Comparison of ENCODE assay signal across 1 cellular context in the genomic region with DNA sequence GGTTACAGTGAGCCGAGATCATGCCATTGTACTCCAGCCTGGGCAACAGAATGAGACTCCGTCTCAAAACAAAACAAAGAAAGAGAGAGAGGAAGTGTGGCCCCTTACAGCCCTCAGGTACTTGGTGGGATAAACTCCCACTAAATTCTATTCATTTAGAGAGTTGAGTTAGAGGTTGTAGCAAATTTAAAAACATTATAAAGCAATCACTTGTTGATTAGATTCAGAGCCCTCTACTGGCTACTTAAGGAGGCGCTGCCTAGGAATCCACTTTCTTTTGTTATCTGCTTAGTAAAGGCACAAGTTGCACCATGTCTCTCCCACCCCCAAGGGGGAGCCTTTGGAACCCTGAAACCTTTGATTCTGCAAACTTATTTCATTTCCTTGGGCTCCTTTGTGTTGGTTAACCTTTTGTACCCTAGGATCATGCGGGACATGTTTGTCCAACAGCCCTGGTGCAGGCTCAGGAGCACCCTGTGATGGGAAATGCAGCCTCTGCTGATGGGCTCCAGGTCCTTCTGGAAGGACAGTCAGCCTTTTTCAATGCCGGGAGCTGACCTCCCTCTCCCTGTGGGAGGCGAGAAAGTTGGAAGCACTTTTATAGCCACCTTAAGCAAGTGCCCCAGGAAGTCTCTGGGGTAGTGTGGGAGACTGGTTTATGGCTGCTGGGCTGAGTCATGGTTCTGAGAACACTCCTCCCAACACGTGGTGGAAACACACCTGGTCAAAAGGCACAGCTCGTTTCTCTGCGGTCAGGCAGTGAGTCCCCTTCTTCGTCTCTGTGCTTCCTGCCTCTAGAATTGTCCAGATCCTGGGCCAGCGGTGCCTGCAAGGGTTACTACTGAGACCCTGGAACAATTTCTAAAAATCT.
TF ChIP-seq lines count a peak whose summit lies in the region.

No MANE protein-coding gene starts in this region.

TF ChIP-seq in HepG2, 621 proteins besides CTCF, POLR2A, EP300 and RAD21 (continued from another document and continues in another):
- TF ChIP-seq, protein P1, sequence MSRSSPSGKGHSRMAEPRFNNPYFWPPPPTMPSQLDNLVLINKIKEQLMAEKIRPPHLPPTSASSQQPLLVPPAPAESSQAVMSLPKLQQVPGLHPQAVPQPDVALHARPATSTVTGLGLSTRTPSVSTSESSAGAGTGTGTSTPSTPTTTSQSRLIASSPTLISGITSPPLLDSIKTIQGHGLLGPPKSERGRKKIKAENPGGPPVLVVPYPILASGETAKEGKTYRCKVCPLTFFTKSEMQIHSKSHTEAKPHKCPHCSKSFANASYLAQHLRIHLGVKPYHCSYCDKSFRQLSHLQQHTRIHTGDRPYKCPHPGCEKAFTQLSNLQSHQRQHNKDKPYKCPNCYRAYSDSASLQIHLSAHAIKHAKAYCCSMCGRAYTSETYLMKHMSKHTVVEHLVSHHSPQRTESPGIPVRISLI (CRISPR knock-in tag; IDR thresholded peaks at IDR 0.05; ENCODE audit: borderline replicate concordance) = no peak
- peak; percentile 34; the same call in 1 of the 2 replicates for TF ChIP-seq HNF4G (IDR thresholded peaks at IDR 0.05; ENCODE audit: borderline replicate concordance, low read depth, low read length)
- TF ChIP-seq HNF4G (CRISPR knock-in tag; IDR thresholded peaks at IDR 0.05; ENCODE audit: borderline replicate concordance, low read depth) = no peak
- peak; percentile 26; the same call in 1 of the 2 replicates for TF ChIP-seq ZBTB38 (CRISPR knock-in tag; IDR thresholded peaks at IDR 0.05)
- TF ChIP-seq, protein P2, sequence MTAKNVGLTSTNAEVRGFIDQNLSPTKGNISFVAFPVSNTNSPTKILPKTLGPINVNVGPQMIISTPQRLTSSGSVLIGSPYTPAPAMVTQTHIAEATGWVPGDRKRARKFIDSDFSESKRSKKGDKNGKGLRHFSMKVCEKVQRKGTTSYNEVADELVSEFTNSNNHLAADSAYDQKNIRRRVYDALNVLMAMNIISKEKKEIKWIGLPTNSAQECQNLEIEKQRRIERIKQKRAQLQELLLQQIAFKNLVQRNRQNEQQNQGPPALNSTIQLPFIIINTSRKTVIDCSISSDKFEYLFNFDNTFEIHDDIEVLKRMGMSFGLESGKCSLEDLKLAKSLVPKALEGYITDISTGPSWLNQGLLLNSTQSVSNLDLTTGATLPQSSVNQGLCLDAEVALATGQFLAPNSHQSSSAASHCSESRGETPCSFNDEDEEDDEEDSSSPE (CRISPR knock-in tag; IDR thresholded peaks at IDR 0.05) = peak; percentile 54; the same call in 1 of the 2 replicates
- no peak for TF ChIP-seq ZNF44 (CRISPR knock-in tag; IDR thresholded peaks at IDR 0.05)
- TF ChIP-seq MED1 (CRISPR knock-in tag; IDR thresholded peaks at IDR 0.05) = 0 out of 2 replicates have a peak, but pooled peaks have one; percentile 9
- no peak for TF ChIP-seq ARHGAP35 (CRISPR knock-in tag; IDR thresholded peaks at IDR 0.05; ENCODE audit: borderline replicate concordance)
- 0 out of 2 replicates have a peak, but pooled peaks have one; percentile 17 for TF ChIP-seq NR2F2 (IDR thresholded peaks at IDR 0.05; ENCODE audit: borderline replicate concordance, low read depth)
- TF ChIP-seq, protein P3, sequence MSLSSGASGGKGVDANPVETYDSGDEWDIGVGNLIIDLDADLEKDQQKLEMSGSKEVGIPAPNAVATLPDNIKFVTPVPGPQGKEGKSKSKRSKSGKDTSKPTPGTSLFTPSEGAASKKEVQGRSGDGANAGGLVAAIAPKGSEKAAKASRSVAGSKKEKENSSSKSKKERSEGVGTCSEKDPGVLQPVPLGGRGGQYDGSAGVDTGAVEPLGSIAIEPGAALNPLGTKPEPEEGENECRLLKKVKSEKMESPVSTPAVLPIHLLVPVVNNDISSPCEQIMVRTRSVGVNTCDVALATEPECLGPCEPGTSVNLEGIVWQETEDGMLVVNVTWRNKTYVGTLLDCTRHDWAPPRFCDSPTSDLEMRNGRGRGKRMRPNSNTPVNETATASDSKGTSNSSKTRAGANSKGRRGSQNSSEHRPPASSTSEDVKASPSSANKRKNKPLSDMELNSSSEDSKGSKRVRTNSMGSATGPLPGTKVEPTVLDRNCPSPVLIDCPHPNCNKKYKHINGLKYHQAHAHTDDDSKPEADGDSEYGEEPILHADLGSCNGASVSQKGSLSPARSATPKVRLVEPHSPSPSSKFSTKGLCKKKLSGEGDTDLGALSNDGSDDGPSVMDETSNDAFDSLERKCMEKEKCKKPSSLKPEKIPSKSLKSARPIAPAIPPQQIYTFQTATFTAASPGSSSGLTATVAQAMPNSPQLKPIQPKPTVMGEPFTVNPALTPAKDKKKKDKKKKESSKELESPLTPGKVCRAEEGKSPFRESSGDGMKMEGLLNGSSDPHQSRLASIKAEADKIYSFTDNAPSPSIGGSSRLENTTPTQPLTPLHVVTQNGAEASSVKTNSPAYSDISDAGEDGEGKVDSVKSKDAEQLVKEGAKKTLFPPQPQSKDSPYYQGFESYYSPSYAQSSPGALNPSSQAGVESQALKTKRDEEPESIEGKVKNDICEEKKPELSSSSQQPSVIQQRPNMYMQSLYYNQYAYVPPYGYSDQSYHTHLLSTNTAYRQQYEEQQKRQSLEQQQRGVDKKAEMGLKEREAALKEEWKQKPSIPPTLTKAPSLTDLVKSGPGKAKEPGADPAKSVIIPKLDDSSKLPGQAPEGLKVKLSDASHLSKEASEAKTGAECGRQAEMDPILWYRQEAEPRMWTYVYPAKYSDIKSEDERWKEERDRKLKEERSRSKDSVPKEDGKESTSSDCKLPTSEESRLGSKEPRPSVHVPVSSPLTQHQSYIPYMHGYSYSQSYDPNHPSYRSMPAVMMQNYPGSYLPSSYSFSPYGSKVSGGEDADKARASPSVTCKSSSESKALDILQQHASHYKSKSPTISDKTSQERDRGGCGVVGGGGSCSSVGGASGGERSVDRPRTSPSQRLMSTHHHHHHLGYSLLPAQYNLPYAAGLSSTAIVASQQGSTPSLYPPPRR (CRISPR knock-in tag; IDR thresholded peaks at IDR 0.05; ENCODE audit: borderline replicate concordance) = 0 out of 2 replicates have a peak, but pooled peaks have one; percentile 9
- TF ChIP-seq, protein P4, sequence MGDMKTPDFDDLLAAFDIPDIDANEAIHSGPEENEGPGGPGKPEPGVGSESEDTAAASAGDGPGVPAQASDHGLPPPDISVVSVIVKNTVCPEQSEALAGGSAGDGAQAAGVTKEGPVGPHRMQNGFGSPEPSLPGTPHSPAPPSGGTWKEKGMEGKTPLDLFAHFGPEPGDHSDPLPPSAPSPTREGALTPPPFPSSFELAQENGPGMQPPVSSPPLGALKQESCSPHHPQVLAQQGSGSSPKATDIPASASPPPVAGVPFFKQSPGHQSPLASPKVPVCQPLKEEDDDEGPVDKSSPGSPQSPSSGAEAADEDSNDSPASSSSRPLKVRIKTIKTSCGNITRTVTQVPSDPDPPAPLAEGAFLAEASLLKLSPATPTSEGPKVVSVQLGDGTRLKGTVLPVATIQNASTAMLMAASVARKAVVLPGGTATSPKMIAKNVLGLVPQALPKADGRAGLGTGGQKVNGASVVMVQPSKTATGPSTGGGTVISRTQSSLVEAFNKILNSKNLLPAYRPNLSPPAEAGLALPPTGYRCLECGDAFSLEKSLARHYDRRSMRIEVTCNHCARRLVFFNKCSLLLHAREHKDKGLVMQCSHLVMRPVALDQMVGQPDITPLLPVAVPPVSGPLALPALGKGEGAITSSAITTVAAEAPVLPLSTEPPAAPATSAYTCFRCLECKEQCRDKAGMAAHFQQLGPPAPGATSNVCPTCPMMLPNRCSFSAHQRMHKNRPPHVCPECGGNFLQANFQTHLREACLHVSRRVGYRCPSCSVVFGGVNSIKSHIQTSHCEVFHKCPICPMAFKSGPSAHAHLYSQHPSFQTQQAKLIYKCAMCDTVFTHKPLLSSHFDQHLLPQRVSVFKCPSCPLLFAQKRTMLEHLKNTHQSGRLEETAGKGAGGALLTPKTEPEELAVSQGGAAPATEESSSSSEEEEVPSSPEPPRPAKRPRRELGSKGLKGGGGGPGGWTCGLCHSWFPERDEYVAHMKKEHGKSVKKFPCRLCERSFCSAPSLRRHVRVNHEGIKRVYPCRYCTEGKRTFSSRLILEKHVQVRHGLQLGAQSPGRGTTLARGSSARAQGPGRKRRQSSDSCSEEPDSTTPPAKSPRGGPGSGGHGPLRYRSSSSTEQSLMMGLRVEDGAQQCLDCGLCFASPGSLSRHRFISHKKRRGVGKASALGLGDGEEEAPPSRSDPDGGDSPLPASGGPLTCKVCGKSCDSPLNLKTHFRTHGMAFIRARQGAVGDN (CRISPR knock-in tag; IDR thresholded peaks at IDR 0.05) = peak; percentile 56
- no peak for TF ChIP-seq ZSCAN20 (CRISPR knock-in tag; IDR thresholded peaks at IDR 0.05; ENCODE audit: borderline replicate concordance)
- peak; percentile 19; the same call in 1 of the 2 replicates for TF ChIP-seq ERF (CRISPR knock-in tag; IDR thresholded peaks at IDR 0.05)
- TF ChIP-seq, protein P5, sequence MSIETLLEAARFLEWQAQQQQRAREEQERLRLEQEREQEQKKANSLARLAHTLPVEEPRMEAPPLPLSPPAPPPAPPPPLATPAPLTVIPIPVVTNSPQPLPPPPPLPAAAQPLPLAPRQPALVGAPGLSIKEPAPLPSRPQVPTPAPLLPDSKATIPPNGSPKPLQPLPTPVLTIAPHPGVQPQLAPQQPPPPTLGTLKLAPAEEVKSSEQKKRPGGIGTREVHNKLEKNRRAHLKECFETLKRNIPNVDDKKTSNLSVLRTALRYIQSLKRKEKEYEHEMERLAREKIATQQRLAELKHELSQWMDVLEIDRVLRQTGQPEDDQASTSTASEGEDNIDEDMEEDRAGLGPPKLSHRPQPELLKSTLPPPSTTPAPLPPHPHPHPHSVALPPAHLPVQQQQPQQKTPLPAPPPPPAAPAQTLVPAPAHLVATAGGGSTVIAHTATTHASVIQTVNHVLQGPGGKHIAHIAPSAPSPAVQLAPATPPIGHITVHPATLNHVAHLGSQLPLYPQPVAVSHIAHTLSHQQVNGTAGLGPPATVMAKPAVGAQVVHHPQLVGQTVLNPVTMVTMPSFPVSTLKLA (IDR thresholded peaks at IDR 0.05) = peak; percentile 75
- TF ChIP-seq NFYC (CRISPR knock-in tag; IDR thresholded peaks at IDR 0.05) = no peak
- 0 out of 2 replicates have a peak, but pooled peaks have one; percentile 21 for TF ChIP-seq NCOR1 (IDR thresholded peaks at IDR 0.05; ENCODE audit: borderline replicate concordance, low read length)
- TF ChIP-seq, protein P6, sequence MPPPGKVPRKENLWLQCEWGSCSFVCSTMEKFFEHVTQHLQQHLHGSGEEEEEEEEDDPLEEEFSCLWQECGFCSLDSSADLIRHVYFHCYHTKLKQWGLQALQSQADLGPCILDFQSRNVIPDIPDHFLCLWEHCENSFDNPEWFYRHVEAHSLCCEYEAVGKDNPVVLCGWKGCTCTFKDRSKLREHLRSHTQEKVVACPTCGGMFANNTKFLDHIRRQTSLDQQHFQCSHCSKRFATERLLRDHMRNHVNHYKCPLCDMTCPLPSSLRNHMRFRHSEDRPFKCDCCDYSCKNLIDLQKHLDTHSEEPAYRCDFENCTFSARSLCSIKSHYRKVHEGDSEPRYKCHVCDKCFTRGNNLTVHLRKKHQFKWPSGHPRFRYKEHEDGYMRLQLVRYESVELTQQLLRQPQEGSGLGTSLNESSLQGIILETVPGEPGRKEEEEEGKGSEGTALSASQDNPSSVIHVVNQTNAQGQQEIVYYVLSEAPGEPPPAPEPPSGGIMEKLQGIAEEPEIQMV (CRISPR knock-in tag; IDR thresholded peaks at IDR 0.05; ENCODE audit: low read depth) = no peak
- TF ChIP-seq ZNF446 (CRISPR knock-in tag; IDR thresholded peaks at IDR 0.05) = 0 out of 2 replicates have a peak, but pooled peaks have one; percentile 33
- TF ChIP-seq, protein P7, sequence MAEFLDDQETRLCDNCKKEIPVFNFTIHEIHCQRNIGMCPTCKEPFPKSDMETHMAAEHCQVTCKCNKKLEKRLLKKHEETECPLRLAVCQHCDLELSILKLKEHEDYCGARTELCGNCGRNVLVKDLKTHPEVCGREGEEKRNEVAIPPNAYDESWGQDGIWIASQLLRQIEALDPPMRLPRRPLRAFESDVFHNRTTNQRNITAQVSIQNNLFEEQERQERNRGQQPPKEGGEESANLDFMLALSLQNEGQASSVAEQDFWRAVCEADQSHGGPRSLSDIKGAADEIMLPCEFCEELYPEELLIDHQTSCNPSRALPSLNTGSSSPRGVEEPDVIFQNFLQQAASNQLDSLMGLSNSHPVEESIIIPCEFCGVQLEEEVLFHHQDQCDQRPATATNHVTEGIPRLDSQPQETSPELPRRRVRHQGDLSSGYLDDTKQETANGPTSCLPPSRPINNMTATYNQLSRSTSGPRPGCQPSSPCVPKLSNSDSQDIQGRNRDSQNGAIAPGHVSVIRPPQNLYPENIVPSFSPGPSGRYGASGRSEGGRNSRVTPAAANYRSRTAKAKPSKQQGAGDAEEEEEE (CRISPR knock-in tag; IDR thresholded peaks at IDR 0.05; ENCODE audit: borderline replicate concordance) = no peak
- TF ChIP-seq, protein P8, sequence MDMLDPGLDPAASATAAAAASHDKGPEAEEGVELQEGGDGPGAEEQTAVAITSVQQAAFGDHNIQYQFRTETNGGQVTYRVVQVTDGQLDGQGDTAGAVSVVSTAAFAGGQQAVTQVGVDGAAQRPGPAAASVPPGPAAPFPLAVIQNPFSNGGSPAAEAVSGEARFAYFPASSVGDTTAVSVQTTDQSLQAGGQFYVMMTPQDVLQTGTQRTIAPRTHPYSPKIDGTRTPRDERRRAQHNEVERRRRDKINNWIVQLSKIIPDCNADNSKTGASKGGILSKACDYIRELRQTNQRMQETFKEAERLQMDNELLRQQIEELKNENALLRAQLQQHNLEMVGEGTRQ (IDR thresholded peaks at IDR 0.05; ENCODE audit: low read depth, low read length) = peak; percentile 62
- TF ChIP-seq, protein P8 (CRISPR knock-in tag; IDR thresholded peaks at IDR 0.05; ENCODE audit: borderline replicate concordance) = no peak
- TF ChIP-seq ZNF772 (CRISPR knock-in tag; IDR thresholded peaks at IDR 0.05) = no peak
- TF ChIP-seq ZNF30 (CRISPR knock-in tag; IDR thresholded peaks at IDR 0.05) = no peak
- TF ChIP-seq STAG1 (CRISPR knock-in tag; IDR thresholded peaks at IDR 0.05) = 0 out of 2 replicates have a peak, but pooled peaks have one; percentile 7
- no peak for TF ChIP-seq PAF1 (CRISPR knock-in tag; IDR thresholded peaks at IDR 0.05)
- TF ChIP-seq RCOR2 (CRISPR knock-in tag; IDR thresholded peaks at IDR 0.05) = peak; percentile 19
- TF ChIP-seq ZNF263 (CRISPR knock-in tag; IDR thresholded peaks at IDR 0.05) = peak; percentile 80
- TF ChIP-seq ZNF781 (CRISPR knock-in tag; IDR thresholded peaks at IDR 0.05; ENCODE audit: borderline replicate concordance, not compliant biosample characterization) = peak; percentile 39
- TF ChIP-seq, protein P9, sequence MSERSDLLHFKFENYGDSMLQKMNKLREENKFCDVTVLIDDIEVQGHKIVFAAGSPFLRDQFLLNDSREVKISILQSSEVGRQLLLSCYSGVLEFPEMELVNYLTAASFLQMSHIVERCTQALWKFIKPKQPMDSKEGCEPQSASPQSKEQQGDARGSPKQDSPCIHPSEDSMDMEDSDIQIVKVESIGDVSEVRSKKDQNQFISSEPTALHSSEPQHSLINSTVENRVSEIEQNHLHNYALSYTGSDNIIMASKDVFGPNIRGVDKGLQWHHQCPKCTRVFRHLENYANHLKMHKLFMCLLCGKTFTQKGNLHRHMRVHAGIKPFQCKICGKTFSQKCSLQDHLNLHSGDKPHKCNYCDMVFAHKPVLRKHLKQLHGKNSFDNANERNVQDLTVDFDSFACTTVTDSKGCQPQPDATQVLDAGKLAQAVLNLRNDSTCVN (CRISPR knock-in tag; IDR thresholded peaks at IDR 0.05; ENCODE audit: borderline replicate concordance) = peak; percentile 38; the same call in 1 of the 2 replicates
- no peak for TF ChIP-seq ZNF577 (CRISPR knock-in tag; IDR thresholded peaks at IDR 0.05; ENCODE audit: borderline replicate concordance, low read depth)
- TF ChIP-seq CEBPG (CRISPR knock-in tag; IDR thresholded peaks at IDR 0.05) = peak; percentile 27
- TF ChIP-seq POLR2G (IDR thresholded peaks at IDR 0.05; ENCODE audit: low read depth, low read length) = 0 out of 2 replicates have a peak, but pooled peaks have one; percentile 50
